In the genomic region with DNA sequence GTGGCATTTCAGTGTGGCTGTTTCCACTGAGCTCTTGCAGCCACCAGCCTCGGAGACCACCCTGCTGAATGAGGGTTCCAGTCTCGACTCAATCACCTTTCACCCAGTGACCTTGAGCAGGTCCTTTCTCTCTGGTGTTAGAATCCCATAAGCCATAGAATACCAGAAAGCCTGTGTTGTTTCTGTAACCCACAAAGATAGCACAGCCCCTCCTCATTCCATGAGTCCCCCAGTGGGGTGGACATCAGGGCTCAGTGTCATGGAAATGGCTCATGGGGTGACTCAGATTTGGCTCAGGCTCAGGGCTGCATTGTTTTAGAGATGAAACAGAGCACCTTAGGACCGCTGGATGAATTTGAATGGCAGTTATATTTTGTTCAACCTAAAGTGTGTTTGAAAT, we compare ENCODE assay signal across 35 cellular contexts.
"Had no signal": no experiment of that assay in that cellular context is flagged by ENCODE, and none has a peak within 500 bp of the region (broad histone marks: within the 10 kb centered on the region; RNA-seq: fewer than 3 reads in every experiment).

No MANE protein-coding gene starts in this region.

- H3K4me1 Mint-ChIP-seq: activated naive CD8-positive, alpha-beta T cell treated with anti-CD3 and anti-CD28 coated beads for 36 hours; naive thymus-derived CD8-positive, alpha-beta T cell; neural crest cell; stimulated activated memory B cell treated with anti-CD40 and anti-IgM and Interleukin-4, amounts not matched to agents 10 μg/mL and 1 μg/mL and 100 μg/mL, for 72 hours had no signal

- H3K9me3 Mint-ChIP-seq: activated naive CD4-positive, alpha-beta T cell treated with anti-CD3 and anti-CD28 coated beads for 36 hours; activated naive CD8-positive, alpha-beta T cell treated with anti-CD3 and anti-CD28 coated beads for 36 hours; activated T-helper 1 cell treated with anti-CD3 and anti-CD28 coated beads, Interleukin-12 subunit alpha, Interleukin-12 subunit beta, Interleukin-2, Interleukin-4 antibody, amounts not matched to agents 30 ng/mL and 10 ng/mL and 1 ng/mL, durations not matched to agents 14 hours and 24 hours and 36 hours; type B pancreatic cell had no signal

- H3K4me3 ChIP-seq: adrenal gland, body of pancreas, colonic mucosa, gastrocnemius medialis, lower lobe of right lung, psoas muscle, smooth muscle cell, uterus had no signal

- H3K9me3 ChIP-seq: adrenal gland, body of pancreas, colonic mucosa, gastrocnemius medialis, lower lobe of right lung, psoas muscle, uterus had no signal

- H3K9ac ChIP-seq: parathyroid adenoma had no signal

- H3K79me2 ChIP-seq: parathyroid adenoma had no signal

- H2AFZ ChIP-seq: parathyroid adenoma had no signal

- H3K36me3 ChIP-seq: adrenal gland, colonic mucosa, gastrocnemius medialis, lower lobe of right lung, uterus had no signal

- H3K27ac Mint-ChIP-seq: activated naive CD4-positive, alpha-beta T cell treated with anti-CD3 and anti-CD28 coated beads for 36 hours; activated naive CD8-positive, alpha-beta T cell treated with anti-CD3 and anti-CD28 coated beads for 36 hours; activated T-helper 1 cell treated with anti-CD3 and anti-CD28 coated beads, Interleukin-12 subunit alpha, Interleukin-12 subunit beta, Interleukin-2, Interleukin-4 antibody, amounts not matched to agents 30 ng/mL and 10 ng/mL and 1 ng/mL, durations not matched to agents 14 hours and 24 hours and 36 hours; naive thymus-derived CD8-positive, alpha-beta T cell; stimulated activated memory B cell treated with anti-CD40 and anti-IgM and Interleukin-4, amounts not matched to agents 10 μg/mL and 1 μg/mL and 100 μg/mL, for 72 hours; stimulated activated naive CD8-positive, alpha-beta T cell treated with anti-CD3 and anti-CD28 coated beads, Interleukin-15, amount 100 ng/mL, for 72 hours; type B pancreatic cell had no signal

- H3K27me3 ChIP-seq: adrenal gland, body of pancreas, colonic mucosa, gastrocnemius medialis, uterus had no signal

- H3K36me3 Mint-ChIP-seq: activated naive CD8-positive, alpha-beta T cell treated with anti-CD3 and anti-CD28 coated beads for 36 hours; naive thymus-derived CD8-positive, alpha-beta T cell; stimulated activated memory B cell treated with anti-CD40 and anti-IgM and Interleukin-4, amounts not matched to agents 10 μg/mL and 1 μg/mL and 100 μg/mL, for 72 hours; type B pancreatic cell had no signal

- H3K27ac ChIP-seq: adrenal gland, body of pancreas, colonic mucosa, gastrocnemius medialis, lower lobe of right lung, parathyroid adenoma, psoas muscle, uterus had no signal

- H3K4me3 Mint-ChIP-seq: activated naive CD4-positive, alpha-beta T cell treated with anti-CD3 and anti-CD28 coated beads for 36 hours; activated naive CD8-positive, alpha-beta T cell treated with anti-CD3 and anti-CD28 coated beads for 36 hours; activated T-helper 1 cell treated with anti-CD3 and anti-CD28 coated beads, Interleukin-12 subunit alpha, Interleukin-12 subunit beta, Interleukin-2, Interleukin-4 antibody, amounts not matched to agents 30 ng/mL and 10 ng/mL and 1 ng/mL, durations not matched to agents 14 hours and 24 hours and 36 hours; naive thymus-derived CD8-positive, alpha-beta T cell; neural crest cell; stimulated activated memory B cell treated with anti-CD40 and anti-IgM and Interleukin-4, amounts not matched to agents 10 μg/mL and 1 μg/mL and 100 μg/mL, for 72 hours; stimulated activated naive CD8-positive, alpha-beta T cell treated with anti-CD3 and anti-CD28 coated beads, Interleukin-15, amount 100 ng/mL, for 72 hours; type B pancreatic cell had no signal

- ATAC-seq: body of pancreas; gastrocnemius medialis; left lobe of liver; lower lobe of right lung; naive thymus-derived CD8-positive, alpha-beta T cell; psoas muscle; stimulated activated memory B cell treated with anti-CD40 and anti-IgM and Interleukin-4, amounts not matched to agents 10 μg/mL and 1 μg/mL and 100 μg/mL, for 72 hours; stimulated activated naive CD8-positive, alpha-beta T cell treated with anti-CD3 and anti-CD28 coated beads, Interleukin-15, amount 100 ng/mL, for 72 hours had no signal

- DNase-seq: activated CD4-positive, alpha-beta T cell treated with anti-CD3 and anti-CD28 coated beads for 4 hours; activated CD4-positive, alpha-beta T cell treated with anti-CD3 and anti-CD28 coated beads, Interleukin-2, amount 50 U/mL, for 4 hours; activated CD8-positive, alpha-beta memory T cell treated with anti-CD3 and anti-CD28 coated beads, Interleukin-2, amount 50 U/mL, for 4 hours; activated effector memory CD4-positive, alpha-beta T cell treated with anti-CD3 and anti-CD28 coated beads, Interleukin-2, amount 50 U/mL, for 16 hours; activated naive CD4-positive, alpha-beta T cell treated with anti-CD3 and anti-CD28 coated beads for 36 hours; activated naive CD8-positive, alpha-beta T cell treated with anti-CD3 and anti-CD28 coated beads for 36 hours; activated T-cell treated with anti-CD3 and anti-CD28 coated beads, Interleukin-2, amount 50 U/mL, for 1 hour; adrenal gland; aorta; body of pancreas; cerebellar nuclear complex; colonic mucosa; effector memory CD4-positive, alpha-beta T cell; erythroblast; gastrocnemius medialis; glutamatergic neuron; kidney glomerular epithelial cell; lower lobe of right lung; mesenchymal stem cell; naive thymus-derived CD8-positive, alpha-beta T cell; nucleus accumbens; psoas muscle; stimulated activated CD4-positive, alpha-beta T cell treated with anti-CD3 and anti-CD28 coated beads, Interleukin-1b, Interleukin-23, amount 100 ng/mL, for 48 hours; stimulated activated CD4-positive, alpha-beta T cell treated with anti-CD3 and anti-CD28 coated beads, Interleukin-4, amount 100 ng/mL, for 4 hours; stimulated activated CD8-positive, alpha-beta memory T cell treated with anti-CD3 and anti-CD28 coated beads, Interleukin-4, amount 100 ng/mL, for 48 hours; stimulated activated naive CD8-positive, alpha-beta T cell treated with anti-CD3 and anti-CD28 coated beads, Interleukin-15, amount 100 ng/mL, for 72 hours; substantia nigra; uterus had no signal

- H3K4me1 ChIP-seq: adrenal gland, body of pancreas, colonic mucosa, gastrocnemius medialis, lower lobe of right lung, parathyroid adenoma, psoas muscle, uterus had no signal

- H3K4me2 ChIP-seq: smooth muscle cell had no signal
